21 cellular contexts compared by ENCODE assay signal in genomic region chr13:59607780-59608233, GRCh38.
A peak's percentile ranks its signal among the peaks of the same experiment; 100 is the strongest.
DNase-seq lines count a peak whose midpoint lies in the region; ATAC-seq and TF ChIP-seq lines count a peak whose summit lies in the region.
"Had no signal": no experiment of that assay in that cellular context is flagged by ENCODE, and none has a peak within 500 bp of the region (broad histone marks: within the 10 kb centered on the region; RNA-seq: fewer than 3 reads in every experiment).

No MANE protein-coding gene starts in this region.

- peak overlapping the region; percentile 6 for H3K27ac Mint-ChIP-seq in nephron progenitor cell
- H3K27ac Mint-ChIP-seq in T-helper 17 cell = no peak overlapping the region
- H3K27ac Mint-ChIP-seq: activated CD4-positive, alpha-beta T cell treated with anti-CD3 and anti-CD28 coated beads, Interleukin-2, amount 10 ng/mL, durations not matched to agents 24 days and 14 days; activated naive CD4-positive, alpha-beta T cell treated with anti-CD3 and anti-CD28 coated beads for 36 hours; CD14-positive monocyte; T-helper 2 cell treated with Interferon-gamma antibody and Interleukin-4, amounts not matched to agents 5 μg/mL and 100 μg/mL, for 36 hours; type B pancreatic cell had no signal

- H3K9me3 ChIP-seq in T-helper 17 cell (ENCODE audit: control insufficient read depth, low read length, poor library complexity, severe bottlenecking) = no peaks in the 10 kb centered on the region
- H3K9me3 ChIP-seq: breast epithelium had no signal

- H3K27me3 Mint-ChIP-seq in nephron progenitor cell (ENCODE audit: low read depth, poor library complexity) (peaks cover 3% of the 10 kb centered on the region), T-helper 17 cell (peaks cover 8% of the 10 kb centered on the region)
- H3K27me3 Mint-ChIP-seq: activated CD4-positive, alpha-beta T cell treated with anti-CD3 and anti-CD28 coated beads, Interleukin-2, amount 10 ng/mL, durations not matched to agents 24 days and 14 days; type B pancreatic cell had no signal

- H3K36me3 Mint-ChIP-seq in nephron progenitor cell (ENCODE audit: low read depth) (no peaks in the 10 kb centered on the region), T-helper 17 cell (ENCODE audit: low read depth) (no peaks in the 10 kb centered on the region)
- H3K36me3 Mint-ChIP-seq: CD14-positive monocyte had no signal

- DNase-seq in NCI-H226 (peak; percentile 6), nephron progenitor cell (no peak), T-helper 17 cell (no peak), inferior parietal cortex (ENCODE audit: extremely low spot score) (no peak), dermis blood vessel endothelial cell (no peak)
- DNase-seq: activated CD4-positive, alpha-beta T cell treated with anti-CD3 and anti-CD28 coated beads, Interleukin-2, amount 10 ng/mL, durations not matched to agents 24 days and 14 days; activated naive CD4-positive, alpha-beta T cell treated with anti-CD3 and anti-CD28 coated beads for 36 hours; cortex of kidney; islet precursor cell; KBM-7; NCI-H1436; NCI-H748 treated with DMSO at 0.1 percent for 48 hours had no signal

- H3K4me1 Mint-ChIP-seq in nephron progenitor cell (peaks cover 16% of the 10 kb centered on the region), T-helper 17 cell (peaks cover 3% of the 10 kb centered on the region)
- H3K4me1 Mint-ChIP-seq: activated CD4-positive, alpha-beta T cell treated with anti-CD3 and anti-CD28 coated beads, Interleukin-2, amount 10 ng/mL, durations not matched to agents 24 days and 14 days; CD14-positive monocyte had no signal

- TF ChIP-seq CTCF in nephron progenitor cell (IDR thresholded peaks at IDR 0.05) = no peak

- H3K9me3 Mint-ChIP-seq in nephron progenitor cell = peaks cover 5% of the 10 kb centered on the region
- H3K9me3 Mint-ChIP-seq: activated CD4-positive, alpha-beta T cell treated with anti-CD3 and anti-CD28 coated beads, Interleukin-2, amount 10 ng/mL, durations not matched to agents 24 days and 14 days; activated naive CD4-positive, alpha-beta T cell treated with anti-CD3 and anti-CD28 coated beads for 36 hours; T-helper 2 cell treated with Interferon-gamma antibody and Interleukin-4, amounts not matched to agents 5 μg/mL and 100 μg/mL, for 36 hours; type B pancreatic cell had no signal

- no peak overlapping the region for H3K4me3 Mint-ChIP-seq in nephron progenitor cell
- H3K4me3 Mint-ChIP-seq in T-helper 17 cell = no peak overlapping the region
- H3K4me3 Mint-ChIP-seq: activated CD4-positive, alpha-beta T cell treated with anti-CD3 and anti-CD28 coated beads, Interleukin-2, amount 10 ng/mL, durations not matched to agents 24 days and 14 days; activated naive CD4-positive, alpha-beta T cell treated with anti-CD3 and anti-CD28 coated beads for 36 hours; CD14-positive monocyte; T-helper 2 cell treated with Interferon-gamma antibody and Interleukin-4, amounts not matched to agents 5 μg/mL and 100 μg/mL, for 36 hours; type B pancreatic cell had no signal

- ATAC-seq in GM18868 (IDR thresholded peaks at IDR 0.05; ENCODE audit: unreplicated experiment) (peak; percentile 90), HG02610 (IDR thresholded peaks at IDR 0.05; ENCODE audit: unreplicated experiment) (peak; percentile 78), GM21529 (IDR thresholded peaks at IDR 0.05; ENCODE audit: unreplicated experiment) (no peak), T-helper 17 cell (no peak)
- ATAC-seq: HCT116, SK-N-SH treated with all-trans-retinoic acid at 6 μM for 48 hours had no signal

Comparison
In these comparisons a context has a peak if more than half of its experiments do, and no peak if none do; other contexts are left out.
1. ATAC-seq: peak in GM18868 (single experiment) and HG02610 (single experiment); none in GM21529 (single experiment) and T-helper 17 cell (single experiment).